ENCODE assay signal across 8 cellular contexts in the genomic region with DNA sequence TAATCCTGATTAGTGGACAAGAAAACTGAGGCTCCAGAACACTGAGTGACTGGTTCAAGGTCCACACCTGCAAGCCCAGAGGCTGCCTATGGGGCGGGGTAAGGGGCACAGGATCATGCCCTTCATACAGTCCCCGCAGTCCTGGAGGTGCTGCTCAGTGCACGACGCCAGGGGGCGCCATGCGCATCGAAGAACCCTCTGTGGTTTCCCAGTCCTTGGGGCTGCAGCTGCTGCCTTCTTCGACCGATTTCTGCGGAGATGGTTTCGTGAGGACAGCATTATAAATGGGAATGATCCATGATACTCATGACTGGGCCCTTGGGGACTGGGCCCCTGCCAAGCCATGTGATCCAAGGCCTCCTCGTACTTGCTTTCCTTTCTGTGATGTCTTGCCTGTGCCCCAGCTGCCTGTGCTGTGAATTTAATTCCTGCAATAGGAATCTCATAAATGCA. TPM values are rescaled to one million over a fixed set of nuclear protein-coding genes. Genes with fewer than 3 reads are reported as not detected.
DNase-seq lines count a peak whose midpoint lies in the region; ATAC-seq, FAIRE-seq and TF ChIP-seq lines count a peak whose summit lies in the region.

No MANE protein-coding gene starts in this region.

- H2AFZ ChIP-seq in H1 (ENCODE audit: low read length): no peak overlapping the region

- no peak overlapping the region for H2BK5ac ChIP-seq in H1 (ENCODE audit: low read depth, low read length)

- ATAC-seq in HG02610 (IDR thresholded peaks at IDR 0.05; ENCODE audit: unreplicated experiment): no peak

- no peak overlapping the region for H4K91ac ChIP-seq in H1 (replicated peaks; ENCODE audit: insufficient read length, low read length)

- FAIRE-seq in GM19239 (lab: Jason Lieb, UNC): peak; percentile 18
- peak; percentile 92 for FAIRE-seq in H1 (lab: Jason Lieb, UNC)

- DNase-seq in AG09319 (ENCODE audit: extremely low read depth, low read depth): peak; percentile 62
- peak; percentile 49 for DNase-seq in GM19239 (ENCODE audit: insufficient read length, low spot score)
- peak; percentile 62 for DNase-seq in NCI-H2171 (lab: John Stamatoyannopoulos, UW)
- peak; percentile 66 for DNase-seq in activated CD4-positive, CD25-positive, alpha-beta regulatory T cell treated with anti-CD3 and anti-CD28 coated beads, Interleukin-2, amount 50 U/mL, for 72 hours
- DNase-seq in H1 (ENCODE audit: low read depth in 1 of 2, low spot score in 2 of 2): peak; percentile 88 to 99
- peak; percentile 65 to 67 for DNase-seq in lung microvascular endothelial cell (ENCODE audit: low read depth in 2 of 2)
- DNase-seq in stimulated activated CD4-positive, alpha-beta T cell treated with anti-CD3 and anti-CD28 coated beads, TNF-alpha, amount 100 ng/mL, for 48 hours (ENCODE audit: low read depth in 3 of 3): peak; percentile 19 to 60 (median 35)

- POLR2A ChIA-PET in H1 (lab: Charles Lee; ENCODE audit: partially characterized antibody): interaction anchor here (0.9 to 2.4 kb wide), 9 partner anchors 37 to 105 kb away, joined by 3 to 10 read pairs (median 4); a partner anchor contains a TSS

- peak overlapping the region; percentile 84 for H2BK120ac ChIP-seq in H1 (replicated peaks; ENCODE audit: low read depth, low read length)

- H2BK15ac ChIP-seq in H1 (ENCODE audit: low read length): no peak overlapping the region; the same call in 1 of the 2 replicates

- no peaks in the 10 kb centered on the region for H3K9me3 ChIP-seq in H1 (ENCODE audit: insufficient read depth in 2 of 2, low read depth in 1 of 2, low read length in 1 of 2)

- H2BK20ac ChIP-seq in H1 (ENCODE audit: low read length): peak overlapping the region; percentile 82; the same call in 1 of the 2 replicates

- H3K23me2 ChIP-seq in H1 (ENCODE audit: low read depth, low read length): peaks cover 2% of the 10 kb centered on the region; the same call in 1 of the 2 replicates

- H3K9ac ChIP-seq in H1 (replicated peaks in 1 of 4; ENCODE audit: extremely low read depth in 1 of 4, low read depth in 3 of 4, low read length in 3 of 4): no peak overlapping the region

- H3K56ac ChIP-seq in H1 (replicated peaks; ENCODE audit: insufficient read length, low read depth, low read length): no peak overlapping the region

- no peak overlapping the region for H3K4me2 ChIP-seq in H1 (ENCODE audit: insufficient read depth in 1 of 2, low read depth in 2 of 2, low read length in 2 of 2)

- H3K4me3 ChIP-seq in H1 (ENCODE audit: extremely low read depth in 1 of 4, insufficient read depth in 2 of 4, low read depth in 3 of 4, low read length in 4 of 4): no peak overlapping the region

- H3K18ac ChIP-seq in H1 (ENCODE audit: extremely low read depth, low read length): no peak overlapping the region

- TF ChIP-seq POLR2A in H1 (IDR thresholded peaks at IDR 0.05; ENCODE audit: control extremely low read depth in 1 of 2, low read depth in 2 of 2, low read length in 2 of 2): no peak

- H4K8ac ChIP-seq in H1 (ENCODE audit: extremely low read depth, insufficient read depth, low read length): no peak overlapping the region

- H4K20me1 ChIP-seq in H1 (replicated peaks in 1 of 2; ENCODE audit: control insufficient read depth in 1 of 2, insufficient read depth in 2 of 2, low read length in 2 of 2): no peaks in the 10 kb centered on the region

- H3K27me3 ChIP-seq in H1 (replicated peaks in 1 of 4; ENCODE audit: control insufficient read depth in 3 of 4, extremely low read depth in 1 of 4, insufficient read depth in 3 of 4, low read length in 3 of 4): no peaks in the 10 kb centered on the region

- WGBS in H1 (ENCODE audit: extremely low coverage in 1 of 2, insufficient coverage in 1 of 2, insufficient read length in 1 of 2, insufficient replicate concordance in 2 of 2, low coverage in 1 of 2, low lambda C conversion rate in 2 of 2, missing lambda C conversion rate in 1 of 2), 2 experiments: 19% methylated on average over 12 of the region's 12 CpGs; no CpG with 5 or more reads in 1 of the 2 experiments

- no peak overlapping the region for H3K27ac ChIP-seq in H1 (ENCODE audit: low read depth, low read length)

- TF ChIP-seq CTCF in AG09319 (IDR thresholded peaks at IDR 0.05; ENCODE audit: low read depth, low read length): peak; percentile 98
- TF ChIP-seq CTCF in H1 (IDR thresholded peaks at IDR 0.05; ENCODE audit: control extremely low read depth in 1 of 3, insufficient read depth in 1 of 3, low read depth in 1 of 3, low read length in 3 of 3): peak; percentile 98

- CTCF ChIA-PET in H1 (lab: Charles Lee; ENCODE audit: partially characterized antibody): interaction anchor here (0.7 to 29.1 kb wide), 36 partner anchors 7 to 271 kb away, joined by 3 to 1640 read pairs (median 4); a partner anchor contains a TSS

- peak; percentile 98 to 99 for TF ChIP-seq RAD21 in H1 (IDR thresholded peaks at IDR 0.05 in 1 of 2, conservative IDR thresholded peaks at IDR 0.05 in 1 of 2; ENCODE audit: low read depth in 2 of 2, low read length in 2 of 2)

- peaks cover 0 to 2% (median 0%) of the 10 kb centered on the region in 4 experiments; a peak in 2 of 7 replicates for H3K4me1 ChIP-seq in H1 (replicated peaks in 1 of 4; ENCODE audit: control insufficient read depth in 3 of 4, insufficient read depth in 4 of 4, low read length in 3 of 4)

- no peaks in the 10 kb centered on the region for H3K79me1 ChIP-seq in H1 (ENCODE audit: low read depth, low read length)

- H3K4ac ChIP-seq in H1 (replicated peaks; ENCODE audit: insufficient read length, low read depth, low read length): no peak overlapping the region

- H3K36me3 ChIP-seq in H1 (ENCODE audit: control insufficient read depth in 2 of 4, insufficient read depth in 4 of 4, low read length in 3 of 4): no peaks in the 10 kb centered on the region

- no peak overlapping the region for H4K5ac ChIP-seq in H1 (ENCODE audit: insufficient read length, low read depth, low read length)

- no peak overlapping the region for H2AK5ac ChIP-seq in H1 (ENCODE audit: low read depth, low read length)

- H2BK12ac ChIP-seq in H1 (ENCODE audit: low read depth, low read length): no peak overlapping the region

- no peaks in the 10 kb centered on the region for H3K79me2 ChIP-seq in H1 (ENCODE audit: control insufficient read depth in 1 of 2, insufficient read depth in 2 of 2, low read length in 2 of 2)

- H3K14ac ChIP-seq in H1 (ENCODE audit: insufficient read length): no peak overlapping the region

- no peak overlapping the region for H3K23ac ChIP-seq in H1 (ENCODE audit: insufficient read length)

- TF ChIP-seq EP300 in H1 (IDR thresholded peaks at IDR 0.05; ENCODE audit: borderline replicate concordance in 1 of 2, low read depth in 2 of 2, low read length in 2 of 2): no peak

TF ChIP-seq in H1, 55 proteins besides CTCF, POLR2A, EP300 and RAD21 (continues in another document):
- TF ChIP-seq, protein P1, sequence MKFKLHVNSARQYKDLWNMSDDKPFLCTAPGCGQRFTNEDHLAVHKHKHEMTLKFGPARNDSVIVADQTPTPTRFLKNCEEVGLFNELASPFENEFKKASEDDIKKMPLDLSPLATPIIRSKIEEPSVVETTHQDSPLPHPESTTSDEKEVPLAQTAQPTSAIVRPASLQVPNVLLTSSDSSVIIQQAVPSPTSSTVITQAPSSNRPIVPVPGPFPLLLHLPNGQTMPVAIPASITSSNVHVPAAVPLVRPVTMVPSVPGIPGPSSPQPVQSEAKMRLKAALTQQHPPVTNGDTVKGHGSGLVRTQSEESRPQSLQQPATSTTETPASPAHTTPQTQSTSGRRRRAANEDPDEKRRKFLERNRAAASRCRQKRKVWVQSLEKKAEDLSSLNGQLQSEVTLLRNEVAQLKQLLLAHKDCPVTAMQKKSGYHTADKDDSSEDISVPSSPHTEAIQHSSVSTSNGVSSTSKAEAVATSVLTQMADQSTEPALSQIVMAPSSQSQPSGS (IDR thresholded peaks at IDR 0.05; ENCODE audit: low read length): no peak
- TF ChIP-seq TEAD4 (IDR thresholded peaks at IDR 0.05; ENCODE audit: low read depth, low read length) (no peak), BCL11A (IDR thresholded peaks at IDR 0.05; ENCODE audit: low read depth in 2 of 2, low read length in 2 of 2) (no peak), CTBP2 (IDR thresholded peaks at IDR 0.05; ENCODE audit: borderline replicate concordance, insufficient read depth, insufficient read length, low read length) (no peak), FOSL1 (IDR thresholded peaks at IDR 0.05; ENCODE audit: insufficient read depth, low read depth, low read length) (no peak), CEBPB (IDR thresholded peaks at IDR 0.05; ENCODE audit: low read depth, low read length) (no peak), RBBP5 (IDR thresholded peaks at IDR 0.05; ENCODE audit: borderline replicate concordance, low read depth, low read length) (no peak), TBP (IDR thresholded peaks at IDR 0.05; ENCODE audit: low read depth, low read length) (peak; percentile 60), ZNF274 (IDR thresholded peaks at IDR 0.05; ENCODE audit: borderline replicate concordance, extremely low read depth, low read length) (no peak), BACH1 (IDR thresholded peaks at IDR 0.05; ENCODE audit: low read length) (peak; percentile 73), KDM1A (IDR thresholded peaks at IDR 0.05; ENCODE audit: borderline replicate concordance, low read length) (no peak), SP4 (IDR thresholded peaks at IDR 0.05; ENCODE audit: low read length) (no peak), EGR1 (IDR thresholded peaks at IDR 0.05; ENCODE audit: borderline replicate concordance, low read depth, low read length) (no peak), RXRA (IDR thresholded peaks at IDR 0.05; ENCODE audit: insufficient read depth, low read depth, low read length) (no peak)
- TF ChIP-seq, protein P2, sequence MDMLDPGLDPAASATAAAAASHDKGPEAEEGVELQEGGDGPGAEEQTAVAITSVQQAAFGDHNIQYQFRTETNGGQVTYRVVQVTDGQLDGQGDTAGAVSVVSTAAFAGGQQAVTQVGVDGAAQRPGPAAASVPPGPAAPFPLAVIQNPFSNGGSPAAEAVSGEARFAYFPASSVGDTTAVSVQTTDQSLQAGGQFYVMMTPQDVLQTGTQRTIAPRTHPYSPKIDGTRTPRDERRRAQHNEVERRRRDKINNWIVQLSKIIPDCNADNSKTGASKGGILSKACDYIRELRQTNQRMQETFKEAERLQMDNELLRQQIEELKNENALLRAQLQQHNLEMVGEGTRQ (IDR thresholded peaks at IDR 0.05; ENCODE audit: low read length): peak; percentile 31; the same call in 1 of the 2 replicates

RNA-seq across cellular contexts. Expression of a gene that starts 37.1 kb away (rescaled TPM):
- 38.0 and 39.6 TPM in 2 replicates for total RNA-seq in H1 (2021; fragmentation: NEBNext Ultra II Directional; extraction: Animal tissue kit (Norgen Biotek cat#: 25700))
- polyA plus RNA-seq in H1 (2011; rRNA removed): 33.6 and 55.3 TPM in 2 replicates
- polyA plus RNA-seq in H1 (2011; cell fraction: cytosol; rRNA removed): 43.2 TPM
- 171 TPM for polyA plus RNA-seq in H1 (2011; cell fraction: nucleus; rRNA removed)
- 23.6 to 37.7 TPM (median 33.8 TPM) in 4 replicates for polyA plus RNA-seq in H1 (2012, experiment 1 of 2)
- polyA plus RNA-seq in H1 (2012, experiment 2 of 2): 27.2 TPM
- polyA plus RNA-seq in H1 (2013, experiment 1 of 2): 17.0 TPM
- 16.9 TPM for polyA plus RNA-seq in H1 (2013, experiment 2 of 2)
- 46.7 and 47.4 TPM in 2 replicates for polyA minus RNA-seq in H1 (2011; rRNA and poly(A)+ RNA removed)
- polyA minus RNA-seq in H1 (2011; cell fraction: cytosol; rRNA and poly(A)+ RNA removed): 33.8 TPM
- 74.8 TPM for polyA minus RNA-seq in H1 (2011; cell fraction: nucleus; rRNA and poly(A)+ RNA removed)
- 0.20 and 0.65 TPM in 2 replicates for total RNA-seq in lung microvascular endothelial cell

Comparison
In these comparisons a context has a peak if more than half of its experiments do, and no peak if none do; other contexts are left out.
1. DNase-seq: peak in every context shown above with its lines; median percentile 94 in H1; 66 in activated CD4-positive, CD25-positive, alpha-beta regulatory T cell treated with anti-CD3 and anti-CD28 coated beads, Interleukin-2, amount 50 U/mL, for 72 hours; 66 in lung microvascular endothelial cell; 62 in AG09319; 62 in NCI-H2171; 49 in GM19239; 35 in stimulated activated CD4-positive, alpha-beta T cell treated with anti-CD3 and anti-CD28 coated beads, TNF-alpha, amount 100 ng/mL, for 48 hours.
2. RNA of a gene that starts 37.1 kb away (total RNA-seq): 38.0 to 39.6 TPM in H1; 0.20 to 0.65 TPM in lung microvascular endothelial cell; every median in the first group is over 10 times any median in the second.